Comparison of ENCODE assay signal across 19 cellular contexts in the genomic region with DNA sequence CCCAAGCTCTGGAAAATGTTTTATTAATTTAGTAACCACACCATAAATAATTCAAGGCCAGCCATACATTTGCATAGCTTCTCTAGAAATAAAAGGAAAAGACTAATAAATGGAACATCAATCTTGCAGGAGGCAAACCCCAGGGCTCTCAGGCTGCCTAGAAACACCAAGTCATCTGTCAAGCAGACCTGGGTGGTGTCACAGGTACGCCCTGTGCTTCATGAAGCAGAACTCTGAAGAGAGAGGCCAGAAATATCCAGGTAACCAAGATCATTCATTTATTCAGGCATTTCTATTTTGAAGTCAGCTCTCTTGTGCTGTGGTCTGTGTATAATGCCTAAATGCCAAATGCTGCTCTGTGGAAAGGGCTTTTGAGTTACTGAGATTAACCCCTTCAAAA. TPM values are rescaled to one million over a fixed set of nuclear protein-coding genes. Genes with fewer than 3 reads are reported as not detected.
DNase-seq lines count a peak whose midpoint lies in the region; ATAC-seq, FAIRE-seq and TF ChIP-seq lines count a peak whose summit lies in the region.
"Had no signal": no experiment of that assay in that cellular context is flagged by ENCODE, and none has a peak within 500 bp of the region (broad histone marks: within the 10 kb centered on the region; RNA-seq: fewer than 3 reads in every experiment).

No MANE protein-coding gene starts in this region.

- no peak overlapping the region for H3K4me2 ChIP-seq in HepG2 (ENCODE audit: low read depth, low read length)

- no peak for FAIRE-seq in HepG2 (lab: Jason Lieb, UNC)

- no peak for TF ChIP-seq CTCF in HepG2 (CRISPR knock-in tag; IDR thresholded peaks at IDR 0.05)

- TF ChIP-seq POLR2A in HepG2 (IDR thresholded peaks at IDR 0.05; ENCODE audit: insufficient read depth in 1 of 2, low read depth in 2 of 2, low read length in 2 of 2), result no peak
- no peak for TF ChIP-seq POLR2A in GM18505 (IDR thresholded peaks at IDR 0.05; ENCODE audit: borderline replicate concordance, extremely low read depth, insufficient read depth, insufficient read length)

- TF ChIP-seq RAD21 in HepG2 (CRISPR knock-in tag; IDR thresholded peaks at IDR 0.05), result no peak

- H3K4me3 ChIP-seq in HepG2 (replicated peaks in 1 of 3; ENCODE audit: insufficient read depth in 1 of 3, low read depth in 2 of 3, low read length in 3 of 3), result no peak overlapping the region

- ATAC-seq in activated naive CD8-positive, alpha-beta T cell treated with anti-CD3 and anti-CD28 coated beads, Interleukin-2, amount 50 U/mL, for 24 hours, result no peak
- ATAC-seq in T-helper 17 cell (no peak), HepG2 (no peak; the same call in 2 of the 3 replicates), HG02973 (IDR thresholded peaks at IDR 0.05; ENCODE audit: unreplicated experiment) (no peak), GM18505 (IDR thresholded peaks at IDR 0.05; ENCODE audit: unreplicated experiment) (no peak), left colon (no peak)
- ATAC-seq in stimulated activated naive B cell treated with anti-CD40 and anti-IgM and Interleukin-4, amounts not matched to agents 10 μg/mL and 1 μg/mL and 100 μg/mL, for 72 hours (replicated peaks), result no peak

- H3K27me3 Mint-ChIP-seq in activated naive CD8-positive, alpha-beta T cell, result no peaks in the 10 kb centered on the region
- H3K27me3 Mint-ChIP-seq in activated naive CD8-positive, alpha-beta T cell treated with anti-CD3 and anti-CD28 coated beads, Interleukin-2, amount 50 U/mL, for 24 hours, result no peaks in the 10 kb centered on the region
- H3K27me3 Mint-ChIP-seq in T-helper 17 cell, result no peaks in the 10 kb centered on the region
- H3K27me3 Mint-ChIP-seq in stimulated activated naive B cell treated with anti-CD40 and anti-IgM and Interleukin-4, amounts not matched to agents 10 μg/mL and 1 μg/mL and 100 μg/mL, for 72 hours, result no peaks in the 10 kb centered on the region
- H3K27me3 Mint-ChIP-seq: CD8-positive, alpha-beta memory T cell had no signal

- H3K27me3 ChIP-seq in HepG2 (ENCODE audit: control insufficient read depth in 1 of 2, insufficient read depth in 2 of 2, low read length in 2 of 2), result peaks cover 0 to 21% of the 10 kb centered on the region in 2 experiments; a peak in 3 of 5 replicates

- H3K4me1 Mint-ChIP-seq in activated naive CD8-positive, alpha-beta T cell (ENCODE audit: low read depth), result peaks cover 75% of the 10 kb centered on the region
- H3K4me1 Mint-ChIP-seq in activated naive CD8-positive, alpha-beta T cell treated with anti-CD3 and anti-CD28 coated beads, Interleukin-2, amount 50 U/mL, for 24 hours, result peaks cover 40% of the 10 kb centered on the region
- peaks cover 49% of the 10 kb centered on the region for H3K4me1 Mint-ChIP-seq in T-helper 17 cell
- H3K4me1 Mint-ChIP-seq in stimulated activated naive B cell treated with anti-CD40 and anti-IgM and Interleukin-4, amounts not matched to agents 10 μg/mL and 1 μg/mL and 100 μg/mL, for 72 hours, result peaks cover 12 to 46% of the 10 kb centered on the region in 2 donors

- H3K9me3 ChIP-seq in T-helper 17 cell (ENCODE audit: control insufficient read depth, low read length, poor library complexity, severe bottlenecking), result no peaks in the 10 kb centered on the region
- no peaks in the 10 kb centered on the region for H3K9me3 ChIP-seq in HepG2 (ENCODE audit: low read length)

- no peaks in the 10 kb centered on the region for H3K79me2 ChIP-seq in HepG2 (ENCODE audit: insufficient read depth, low read length)

- intact Hi-C loops in HepG2 (cut with micrococcal nuclease; ENCODE audit: unreplicated experiment), result no loop called here
- intact Hi-C loops in left colon (cut with DNase I, micrococcal nuclease), result no loop called here

- in situ Hi-C loops in HepG2 (cut with HindIII; ENCODE audit: extremely low pct_ligation_motif_present, low pct_unique_long_range_greater_than_20kb), result no loop called here

- H3K9ac ChIP-seq in HepG2 (ENCODE audit: insufficient read depth, low read depth, low read length), result no peak overlapping the region

- H3K27ac Mint-ChIP-seq in activated naive CD8-positive, alpha-beta T cell, result peak overlapping the region; percentile 92
- no peak overlapping the region for H3K27ac Mint-ChIP-seq in activated naive CD8-positive, alpha-beta T cell treated with anti-CD3 and anti-CD28 coated beads, Interleukin-2, amount 50 U/mL, for 24 hours
- peak overlapping the region; percentile 14 for H3K27ac Mint-ChIP-seq in T-helper 17 cell
- H3K27ac Mint-ChIP-seq in stimulated activated naive B cell treated with anti-CD40 and anti-IgM and Interleukin-4, amounts not matched to agents 10 μg/mL and 1 μg/mL and 100 μg/mL, for 72 hours, result peak overlapping the region; percentile 51

- H3K36me3 Mint-ChIP-seq in activated naive CD8-positive, alpha-beta T cell, result peaks cover 9% of the 10 kb centered on the region
- peaks cover 48% of the 10 kb centered on the region for H3K36me3 Mint-ChIP-seq in activated naive CD8-positive, alpha-beta T cell treated with anti-CD3 and anti-CD28 coated beads, Interleukin-2, amount 50 U/mL, for 24 hours (ENCODE audit: low read depth)
- H3K36me3 Mint-ChIP-seq in T-helper 17 cell (ENCODE audit: low read depth), result peaks cover 12% of the 10 kb centered on the region
- H3K36me3 Mint-ChIP-seq in stimulated activated naive B cell treated with anti-CD40 and anti-IgM and Interleukin-4, amounts not matched to agents 10 μg/mL and 1 μg/mL and 100 μg/mL, for 72 hours, result peaks cover 25 to 48% of the 10 kb centered on the region in 2 donors

- POLR2A ChIA-PET in HepG2 (lab: Yijun Ruan, JAX), result no interaction called here

- H3K9me3 Mint-ChIP-seq in activated naive CD8-positive, alpha-beta T cell (ENCODE audit: low read depth), result no peaks in the 10 kb centered on the region
- H3K9me3 Mint-ChIP-seq in activated naive CD8-positive, alpha-beta T cell treated with anti-CD3 and anti-CD28 coated beads, Interleukin-2, amount 50 U/mL, for 24 hours, result no peaks in the 10 kb centered on the region
- no peaks in the 10 kb centered on the region for H3K9me3 Mint-ChIP-seq in stimulated activated naive B cell treated with anti-CD40 and anti-IgM and Interleukin-4, amounts not matched to agents 10 μg/mL and 1 μg/mL and 100 μg/mL, for 72 hours
- H3K9me3 Mint-ChIP-seq: CD8-positive, alpha-beta memory T cell had no signal

- TF ChIP-seq EP300 in HepG2 (IDR thresholded peaks at IDR 0.05; ENCODE audit: low read depth in 2 of 2, low read length in 2 of 2) (no peak), HepG2 (CRISPR knock-in tag; IDR thresholded peaks at IDR 0.05; ENCODE audit: borderline replicate concordance) (no peak)

- BruUV-seq in HepG2 (replicated peaks; lab: Mats Ljungman, UMichigan), result no TSS peak

- 29% methylated on average over 1 of the region's 1 CpG for WGBS in HepG2 (ENCODE audit: low lambda C conversion rate)

- no peak overlapping the region for H3K4me3 Mint-ChIP-seq in activated naive CD8-positive, alpha-beta T cell
- H3K4me3 Mint-ChIP-seq in activated naive CD8-positive, alpha-beta T cell treated with anti-CD3 and anti-CD28 coated beads, Interleukin-2, amount 50 U/mL, for 24 hours, result no peak overlapping the region
- H3K4me3 Mint-ChIP-seq in T-helper 17 cell, result no peak overlapping the region
- H3K4me3 Mint-ChIP-seq in stimulated activated naive B cell treated with anti-CD40 and anti-IgM and Interleukin-4, amounts not matched to agents 10 μg/mL and 1 μg/mL and 100 μg/mL, for 72 hours, result no peak overlapping the region
- H3K4me3 Mint-ChIP-seq: CD8-positive, alpha-beta memory T cell had no signal

- no peak overlapping the region for H3K27ac ChIP-seq in HepG2 (ENCODE audit: extremely low read length, insufficient read depth, low read length)
- H3K27ac ChIP-seq: HL-60 had no signal

- no peak overlapping the region for H2AFZ ChIP-seq in HepG2 (ENCODE audit: low read length)

- H3K36me3 ChIP-seq in HepG2 (replicated peaks in 1 of 2; ENCODE audit: control insufficient read depth in 1 of 2, insufficient read depth in 2 of 2, low read length in 2 of 2), result no peaks in the 10 kb centered on the region

- DNase-seq in activated naive CD8-positive, alpha-beta T cell treated with anti-CD3 and anti-CD28 coated beads, Interleukin-2, amount 50 U/mL, for 24 hours, result no peak
- DNase-seq in T-helper 17 cell (no peak), HepG2 (ENCODE audit: low spot score) (no peak), left colon (no peak)
- DNase-seq in stimulated activated naive B cell treated with anti-CD40 and anti-IgM and Interleukin-4, amounts not matched to agents 10 μg/mL and 1 μg/mL and 100 μg/mL, for 72 hours, result no peak
- DNase-seq: AML-193; CD8-positive, alpha-beta memory T cell; GF-D8; GOT3; KBM-7; NCI-H1436 treated with DMSO at 0.1 percent for 48 hours; NCI-H2227 treated with DMSO at 0.1 percent for 48 hours; NCI-H526 treated with DMSO at 0.1 percent for 48 hours had no signal

- CTCF ChIA-PET in HepG2 (lab: Yijun Ruan, JAX; ENCODE audit: low intra/inter-chr PET ratio, low total read pairs), result no interaction called here

- H4K20me1 ChIP-seq in HepG2 (ENCODE audit: insufficient read depth, low read length), result no peaks in the 10 kb centered on the region

- H3K4me1 ChIP-seq in HepG2 (ENCODE audit: insufficient read depth, low read length), result peaks cover 14% of the 10 kb centered on the region

TF ChIP-seq in HepG2, 621 proteins besides CTCF, POLR2A, EP300 and RAD21 (continues in another document):
- no peak for TF ChIP-seq ZNF550 (CRISPR knock-in tag; IDR thresholded peaks at IDR 0.05; ENCODE audit: borderline replicate concordance)

RNA-seq across cellular contexts. Expression of gene ARMH2, which starts 45.3 kb away (rescaled TPM):
- 1 to 10 TPM; 1.1 to 2.7 TPM for total RNA-seq in T-helper 17 cell
- not detected in 2 replicates for total RNA-seq in HepG2 (2016; rRNA removed; fragmentation: Illumina TruSeq; extraction: Trizol)
- total RNA-seq in HepG2 (2016; cell fraction: cytosol; rRNA removed; fragmentation: Illumina TruSeq; extraction: Trizol; ENCODE audit: low read depth), result not detected in 2 replicates
- total RNA-seq in HepG2 (2016; cell fraction: insoluble cytoplasmic fraction; rRNA removed; fragmentation: Illumina TruSeq; extraction: Trizol), result not detected in 2 replicates
- total RNA-seq in HepG2 (2016; cell fraction: membrane; rRNA removed; fragmentation: Illumina TruSeq; extraction: Trizol), result not detected in 2 replicates
- total RNA-seq in HepG2 (2016; cell fraction: nucleus; rRNA removed; fragmentation: Illumina TruSeq; extraction: Trizol), result not detected in 2 replicates
- not detected in 2 replicates for polyA plus RNA-seq in HepG2 (2011; rRNA removed)
- polyA plus RNA-seq in HepG2 (2011; cell fraction: cytosol; rRNA removed), result not detected in 2 replicates
- polyA plus RNA-seq in HepG2 (2011; cell fraction: nucleus; rRNA removed), result not detected in 2 replicates
- polyA plus RNA-seq in HepG2 (2012), result not detected in 2 replicates
- not detected in 2 replicates for polyA plus RNA-seq in HepG2 (2016; cell fraction: cytosol; fragmentation: Illumina TruSeq; extraction: Trizol; ENCODE audit: low read depth)
- not detected in 2 replicates for polyA plus RNA-seq in HepG2 (2016; cell fraction: insoluble cytoplasmic fraction; fragmentation: Illumina TruSeq; extraction: Trizol; ENCODE audit: low read depth)
- polyA plus RNA-seq in HepG2 (2016; cell fraction: membrane; fragmentation: Illumina TruSeq; extraction: Trizol; ENCODE audit: low read depth), result not detected in 2 replicates
- not detected in 2 replicates for polyA plus RNA-seq in HepG2 (2016; cell fraction: nucleus; fragmentation: Illumina TruSeq; extraction: Trizol; ENCODE audit: insufficient read depth, low read depth)
- not detected in 2 replicates for polyA minus RNA-seq in HepG2 (2011; rRNA and poly(A)+ RNA removed; ENCODE audit: low replicate concordance)
- polyA minus RNA-seq in HepG2 (2011; cell fraction: cytosol; rRNA and poly(A)+ RNA removed), result not detected in 2 replicates
- polyA minus RNA-seq in HepG2 (2011; cell fraction: nucleus; rRNA and poly(A)+ RNA removed), result not detected in 2 replicates
- total RNA-seq in left colon, result not detected
- total RNA-seq: OCI-LY7, RPMI7951 had no signal
